ENCODE assay signal across 1 cellular context in the genomic region with DNA sequence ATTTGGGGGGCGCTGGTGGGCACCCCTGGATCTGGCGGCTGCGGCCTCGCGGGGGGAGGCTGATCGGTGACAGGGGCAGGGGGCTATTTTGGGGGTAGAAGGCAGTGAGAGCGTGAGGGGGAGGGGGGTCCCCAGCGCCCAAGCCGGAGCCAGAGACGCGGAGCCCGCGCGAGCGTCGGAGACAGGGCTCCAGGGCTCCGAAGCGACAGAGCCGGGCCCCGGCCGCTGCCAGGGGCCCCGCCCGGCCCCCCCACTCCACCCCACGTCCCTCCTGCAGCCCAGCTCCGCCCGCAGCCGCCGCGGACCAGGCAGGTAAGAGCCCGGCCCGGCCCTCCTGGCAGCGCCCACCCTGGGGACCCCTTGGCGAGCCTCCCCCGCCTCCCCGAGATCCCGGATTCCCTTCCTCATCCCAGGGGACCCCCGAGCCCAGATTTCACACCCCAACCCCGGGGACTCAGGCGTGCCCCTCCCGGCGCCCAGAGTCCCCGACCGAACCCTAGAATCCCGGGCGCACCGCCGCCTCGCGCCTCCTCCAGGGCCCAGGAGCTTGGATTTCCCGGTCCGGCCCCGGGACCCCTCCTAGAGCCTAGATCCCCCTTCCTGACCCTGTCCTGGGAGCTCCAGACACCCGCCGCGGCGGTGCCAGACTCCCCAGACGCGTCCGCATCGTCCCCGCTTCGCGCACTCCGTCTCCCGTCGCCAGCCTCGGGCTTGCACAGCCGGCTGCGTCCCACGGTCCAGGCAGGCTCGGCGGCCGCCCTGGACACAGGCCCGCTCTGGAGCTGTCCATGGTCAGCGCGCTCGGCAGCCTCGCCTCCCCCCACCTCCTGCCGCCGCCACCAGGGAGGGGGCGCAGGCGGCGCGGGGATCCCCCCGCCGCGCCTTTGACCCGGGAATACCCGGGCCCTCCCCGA.
TF ChIP-seq lines count a peak whose summit lies in the region.

Gene PPFIA3, plus strand, starts transcription at position 134 of the 914 bp plus-strand sequence. CDS start 8,330 bp downstream, outside the sequence.

TF ChIP-seq in K562, 482 proteins besides CTCF, POLR2A, EP300 and RAD21 (continued from another document and continues in another):
- TF ChIP-seq, protein P1, sequence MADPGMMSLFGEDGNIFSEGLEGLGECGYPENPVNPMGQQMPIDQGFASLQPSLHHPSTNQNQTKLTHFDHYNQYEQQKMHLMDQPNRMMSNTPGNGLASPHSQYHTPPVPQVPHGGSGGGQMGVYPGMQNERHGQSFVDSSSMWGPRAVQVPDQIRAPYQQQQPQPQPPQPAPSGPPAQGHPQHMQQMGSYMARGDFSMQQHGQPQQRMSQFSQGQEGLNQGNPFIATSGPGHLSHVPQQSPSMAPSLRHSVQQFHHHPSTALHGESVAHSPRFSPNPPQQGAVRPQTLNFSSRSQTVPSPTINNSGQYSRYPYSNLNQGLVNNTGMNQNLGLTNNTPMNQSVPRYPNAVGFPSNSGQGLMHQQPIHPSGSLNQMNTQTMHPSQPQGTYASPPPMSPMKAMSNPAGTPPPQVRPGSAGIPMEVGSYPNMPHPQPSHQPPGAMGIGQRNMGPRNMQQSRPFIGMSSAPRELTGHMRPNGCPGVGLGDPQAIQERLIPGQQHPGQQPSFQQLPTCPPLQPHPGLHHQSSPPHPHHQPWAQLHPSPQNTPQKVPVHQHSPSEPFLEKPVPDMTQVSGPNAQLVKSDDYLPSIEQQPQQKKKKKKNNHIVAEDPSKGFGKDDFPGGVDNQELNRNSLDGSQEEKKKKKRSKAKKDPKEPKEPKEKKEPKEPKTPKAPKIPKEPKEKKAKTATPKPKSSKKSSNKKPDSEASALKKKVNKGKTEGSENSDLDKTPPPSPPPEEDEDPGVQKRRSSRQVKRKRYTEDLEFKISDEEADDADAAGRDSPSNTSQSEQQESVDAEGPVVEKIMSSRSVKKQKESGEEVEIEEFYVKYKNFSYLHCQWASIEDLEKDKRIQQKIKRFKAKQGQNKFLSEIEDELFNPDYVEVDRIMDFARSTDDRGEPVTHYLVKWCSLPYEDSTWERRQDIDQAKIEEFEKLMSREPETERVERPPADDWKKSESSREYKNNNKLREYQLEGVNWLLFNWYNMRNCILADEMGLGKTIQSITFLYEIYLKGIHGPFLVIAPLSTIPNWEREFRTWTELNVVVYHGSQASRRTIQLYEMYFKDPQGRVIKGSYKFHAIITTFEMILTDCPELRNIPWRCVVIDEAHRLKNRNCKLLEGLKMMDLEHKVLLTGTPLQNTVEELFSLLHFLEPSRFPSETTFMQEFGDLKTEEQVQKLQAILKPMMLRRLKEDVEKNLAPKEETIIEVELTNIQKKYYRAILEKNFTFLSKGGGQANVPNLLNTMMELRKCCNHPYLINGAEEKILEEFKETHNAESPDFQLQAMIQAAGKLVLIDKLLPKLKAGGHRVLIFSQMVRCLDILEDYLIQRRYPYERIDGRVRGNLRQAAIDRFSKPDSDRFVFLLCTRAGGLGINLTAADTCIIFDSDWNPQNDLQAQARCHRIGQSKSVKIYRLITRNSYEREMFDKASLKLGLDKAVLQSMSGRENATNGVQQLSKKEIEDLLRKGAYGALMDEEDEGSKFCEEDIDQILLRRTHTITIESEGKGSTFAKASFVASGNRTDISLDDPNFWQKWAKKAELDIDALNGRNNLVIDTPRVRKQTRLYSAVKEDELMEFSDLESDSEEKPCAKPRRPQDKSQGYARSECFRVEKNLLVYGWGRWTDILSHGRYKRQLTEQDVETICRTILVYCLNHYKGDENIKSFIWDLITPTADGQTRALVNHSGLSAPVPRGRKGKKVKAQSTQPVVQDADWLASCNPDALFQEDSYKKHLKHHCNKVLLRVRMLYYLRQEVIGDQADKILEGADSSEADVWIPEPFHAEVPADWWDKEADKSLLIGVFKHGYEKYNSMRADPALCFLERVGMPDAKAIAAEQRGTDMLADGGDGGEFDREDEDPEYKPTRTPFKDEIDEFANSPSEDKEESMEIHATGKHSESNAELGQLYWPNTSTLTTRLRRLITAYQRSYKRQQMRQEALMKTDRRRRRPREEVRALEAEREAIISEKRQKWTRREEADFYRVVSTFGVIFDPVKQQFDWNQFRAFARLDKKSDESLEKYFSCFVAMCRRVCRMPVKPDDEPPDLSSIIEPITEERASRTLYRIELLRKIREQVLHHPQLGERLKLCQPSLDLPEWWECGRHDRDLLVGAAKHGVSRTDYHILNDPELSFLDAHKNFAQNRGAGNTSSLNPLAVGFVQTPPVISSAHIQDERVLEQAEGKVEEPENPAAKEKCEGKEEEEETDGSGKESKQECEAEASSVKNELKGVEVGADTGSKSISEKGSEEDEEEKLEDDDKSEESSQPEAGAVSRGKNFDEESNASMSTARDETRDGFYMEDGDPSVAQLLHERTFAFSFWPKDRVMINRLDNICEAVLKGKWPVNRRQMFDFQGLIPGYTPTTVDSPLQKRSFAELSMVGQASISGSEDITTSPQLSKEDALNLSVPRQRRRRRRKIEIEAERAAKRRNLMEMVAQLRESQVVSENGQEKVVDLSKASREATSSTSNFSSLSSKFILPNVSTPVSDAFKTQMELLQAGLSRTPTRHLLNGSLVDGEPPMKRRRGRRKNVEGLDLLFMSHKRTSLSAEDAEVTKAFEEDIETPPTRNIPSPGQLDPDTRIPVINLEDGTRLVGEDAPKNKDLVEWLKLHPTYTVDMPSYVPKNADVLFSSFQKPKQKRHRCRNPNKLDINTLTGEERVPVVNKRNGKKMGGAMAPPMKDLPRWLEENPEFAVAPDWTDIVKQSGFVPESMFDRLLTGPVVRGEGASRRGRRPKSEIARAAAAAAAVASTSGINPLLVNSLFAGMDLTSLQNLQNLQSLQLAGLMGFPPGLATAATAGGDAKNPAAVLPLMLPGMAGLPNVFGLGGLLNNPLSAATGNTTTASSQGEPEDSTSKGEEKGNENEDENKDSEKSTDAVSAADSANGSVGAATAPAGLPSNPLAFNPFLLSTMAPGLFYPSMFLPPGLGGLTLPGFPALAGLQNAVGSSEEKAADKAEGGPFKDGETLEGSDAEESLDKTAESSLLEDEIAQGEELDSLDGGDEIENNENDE (IDR thresholded peaks at IDR 0.05; ENCODE audit: low read depth, low read length), result no peak
- TF ChIP-seq ZNF324 (CRISPR knock-in tag; IDR thresholded peaks at IDR 0.05) (no peak), ZNF121 (CRISPR knock-in tag; conservative IDR thresholded peaks at IDR 0.05) (no peak), SMARCB1 (IDR thresholded peaks at IDR 0.05; ENCODE audit: insufficient read length, low read depth) (no peak), PHF20 (IDR thresholded peaks at IDR 0.05; ENCODE audit: partially characterized antibody) (no peak), BCOR (IDR thresholded peaks at IDR 0.05) (no peak), AFF1 (IDR thresholded peaks at IDR 0.05; ENCODE audit: low read depth in 1 of 2, partially characterized antibody in 2 of 2) (peak in 1 of 2 experiments; percentile 41), MCM2 (IDR thresholded peaks at IDR 0.05; ENCODE audit: low read depth) (no peak), TFAP4 (CRISPR knock-in tag; IDR thresholded peaks at IDR 0.05; ENCODE audit: borderline replicate concordance) (peak; percentile 79), SMARCE1 (IDR thresholded peaks at IDR 0.05) (no peak), ZNF707 (CRISPR knock-in tag; conservative IDR thresholded peaks at IDR 0.05) (no peak), ZNF232 (CRISPR knock-in tag; IDR thresholded peaks at IDR 0.05) (no peak), RB1 (IDR thresholded peaks at IDR 0.05; ENCODE audit: low read depth) (peak; percentile 54; the same call in 1 of the 2 replicates), CREM (IDR thresholded peaks at IDR 0.05; ENCODE audit: low read depth) (peak; percentile 11; the same call in 1 of the 2 replicates), ZNF395 (CRISPR knock-in tag; IDR thresholded peaks at IDR 0.05) (0 out of 2 replicates have a peak, but pooled peaks have one; percentile 1), ZNF778 (CRISPR knock-in tag; IDR thresholded peaks at IDR 0.05) (no peak), NR2C2 (CRISPR knock-in tag; IDR thresholded peaks at IDR 0.05) (0 out of 2 replicates have a peak, but pooled peaks have one; percentile 25), NR2C2 (tag; IDR thresholded peaks at IDR 0.05) (no peak), THRAP3 (IDR thresholded peaks at IDR 0.05; ENCODE audit: borderline replicate concordance) (no peak), SRSF3 (IDR thresholded peaks at IDR 0.05; ENCODE audit: insufficient read depth, low read length) (no peak), CBX3 (IDR thresholded peaks at IDR 0.05; ENCODE audit: borderline replicate concordance in 1 of 2, low read length in 2 of 2) (no peak), ZNF583 (CRISPR knock-in tag; IDR thresholded peaks at IDR 0.05) (no peak)
- TF ChIP-seq, protein P2, sequence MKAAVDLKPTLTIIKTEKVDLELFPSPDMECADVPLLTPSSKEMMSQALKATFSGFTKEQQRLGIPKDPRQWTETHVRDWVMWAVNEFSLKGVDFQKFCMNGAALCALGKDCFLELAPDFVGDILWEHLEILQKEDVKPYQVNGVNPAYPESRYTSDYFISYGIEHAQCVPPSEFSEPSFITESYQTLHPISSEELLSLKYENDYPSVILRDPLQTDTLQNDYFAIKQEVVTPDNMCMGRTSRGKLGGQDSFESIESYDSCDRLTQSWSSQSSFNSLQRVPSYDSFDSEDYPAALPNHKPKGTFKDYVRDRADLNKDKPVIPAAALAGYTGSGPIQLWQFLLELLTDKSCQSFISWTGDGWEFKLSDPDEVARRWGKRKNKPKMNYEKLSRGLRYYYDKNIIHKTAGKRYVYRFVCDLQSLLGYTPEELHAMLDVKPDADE (conservative IDR thresholded peaks at IDR 0.05; ENCODE audit: control insufficient read depth, low read depth, low read length), result 0 out of 2 replicates have a peak, but pooled peaks have one; percentile 46
- TF ChIP-seq, protein P3, sequence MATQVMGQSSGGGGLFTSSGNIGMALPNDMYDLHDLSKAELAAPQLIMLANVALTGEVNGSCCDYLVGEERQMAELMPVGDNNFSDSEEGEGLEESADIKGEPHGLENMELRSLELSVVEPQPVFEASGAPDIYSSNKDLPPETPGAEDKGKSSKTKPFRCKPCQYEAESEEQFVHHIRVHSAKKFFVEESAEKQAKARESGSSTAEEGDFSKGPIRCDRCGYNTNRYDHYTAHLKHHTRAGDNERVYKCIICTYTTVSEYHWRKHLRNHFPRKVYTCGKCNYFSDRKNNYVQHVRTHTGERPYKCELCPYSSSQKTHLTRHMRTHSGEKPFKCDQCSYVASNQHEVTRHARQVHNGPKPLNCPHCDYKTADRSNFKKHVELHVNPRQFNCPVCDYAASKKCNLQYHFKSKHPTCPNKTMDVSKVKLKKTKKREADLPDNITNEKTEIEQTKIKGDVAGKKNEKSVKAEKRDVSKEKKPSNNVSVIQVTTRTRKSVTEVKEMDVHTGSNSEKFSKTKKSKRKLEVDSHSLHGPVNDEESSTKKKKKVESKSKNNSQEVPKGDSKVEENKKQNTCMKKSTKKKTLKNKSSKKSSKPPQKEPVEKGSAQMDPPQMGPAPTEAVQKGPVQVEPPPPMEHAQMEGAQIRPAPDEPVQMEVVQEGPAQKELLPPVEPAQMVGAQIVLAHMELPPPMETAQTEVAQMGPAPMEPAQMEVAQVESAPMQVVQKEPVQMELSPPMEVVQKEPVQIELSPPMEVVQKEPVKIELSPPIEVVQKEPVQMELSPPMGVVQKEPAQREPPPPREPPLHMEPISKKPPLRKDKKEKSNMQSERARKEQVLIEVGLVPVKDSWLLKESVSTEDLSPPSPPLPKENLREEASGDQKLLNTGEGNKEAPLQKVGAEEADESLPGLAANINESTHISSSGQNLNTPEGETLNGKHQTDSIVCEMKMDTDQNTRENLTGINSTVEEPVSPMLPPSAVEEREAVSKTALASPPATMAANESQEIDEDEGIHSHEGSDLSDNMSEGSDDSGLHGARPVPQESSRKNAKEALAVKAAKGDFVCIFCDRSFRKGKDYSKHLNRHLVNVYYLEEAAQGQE (CRISPR knock-in tag; IDR thresholded peaks at IDR 0.05; ENCODE audit: low read depth), result peak; percentile 98
- TF ChIP-seq, protein P4, sequence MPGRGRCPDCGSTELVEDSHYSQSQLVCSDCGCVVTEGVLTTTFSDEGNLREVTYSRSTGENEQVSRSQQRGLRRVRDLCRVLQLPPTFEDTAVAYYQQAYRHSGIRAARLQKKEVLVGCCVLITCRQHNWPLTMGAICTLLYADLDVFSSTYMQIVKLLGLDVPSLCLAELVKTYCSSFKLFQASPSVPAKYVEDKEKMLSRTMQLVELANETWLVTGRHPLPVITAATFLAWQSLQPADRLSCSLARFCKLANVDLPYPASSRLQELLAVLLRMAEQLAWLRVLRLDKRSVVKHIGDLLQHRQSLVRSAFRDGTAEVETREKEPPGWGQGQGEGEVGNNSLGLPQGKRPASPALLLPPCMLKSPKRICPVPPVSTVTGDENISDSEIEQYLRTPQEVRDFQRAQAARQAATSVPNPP (IDR thresholded peaks at IDR 0.05; ENCODE audit: borderline replicate concordance, insufficient read depth, insufficient read length), result no peak
